ENCODE assay signal across 22 cellular contexts in the genomic region with DNA sequence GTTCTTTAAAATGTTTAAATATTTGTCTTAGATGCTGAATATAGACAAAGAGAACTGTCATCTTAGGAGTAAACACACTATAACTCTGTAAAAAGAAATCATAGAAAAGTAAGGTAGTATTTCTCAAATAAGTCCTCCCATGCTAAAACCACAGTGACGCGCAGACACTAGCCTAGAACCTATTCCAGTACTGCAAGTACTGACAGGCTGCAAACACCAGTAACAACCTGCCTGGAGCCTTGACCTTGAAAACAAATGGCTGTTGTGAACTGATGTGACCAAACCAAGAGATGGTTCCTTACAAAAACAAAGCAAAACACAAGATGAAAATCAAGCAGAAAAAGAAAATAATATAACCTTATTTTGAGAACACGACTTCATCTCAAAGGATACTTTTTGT. TPM values are rescaled to one million over a fixed set of nuclear protein-coding genes. Genes with fewer than 3 reads are reported as not detected.
A peak's percentile ranks its signal among the peaks of the same experiment; 100 is the strongest.
DNase-seq lines count a peak whose midpoint lies in the region; ATAC-seq and TF ChIP-seq lines count a peak whose summit lies in the region.
"Had no signal": no experiment of that assay in that cellular context is flagged by ENCODE, and none has a peak within 500 bp of the region (broad histone marks: within the 10 kb centered on the region; RNA-seq: fewer than 3 reads in every experiment).

No MANE protein-coding gene starts in this region.

- no peak overlapping the region for H2AFZ ChIP-seq in IMR-90 (replicated peaks; ENCODE audit: low read length, poor library complexity)
- H2AFZ ChIP-seq: neural progenitor cell had no signal

- POLR2A ChIA-PET in CD4-positive, alpha-beta memory T cell (lab: Charles Lee; ENCODE audit: partially characterized antibody), result interaction anchor here (1.6 kb wide), 1 partner anchor 10 kb away, joined by 5 read pairs; no protein-coding TSS in a partner anchor
- POLR2A ChIA-PET in IMR-90 (lab: Charles Lee; ENCODE audit: unreplicated experiment), result no interaction called here
- POLR2A ChIA-PET in naive thymus-derived CD8-positive, alpha-beta T cell (lab: Charles Lee), result no interaction called here

- no peak for DNase-seq in CD4-positive, alpha-beta memory T cell
- DNase-seq in IMR-90 (no peak), body of pancreas (peak in 3 of 4 donors; percentile 17 to 34 (median 21)), D341Med (ENCODE audit: low spot score) (no peak), midbrain (lab: John Stamatoyannopoulos, UW) (no peak)
- DNase-seq in naive thymus-derived CD8-positive, alpha-beta T cell, result no peak
- DNase-seq: activated naive CD8-positive, alpha-beta T cell treated with anti-CD3 and anti-CD28 coated beads, Interleukin-2, amount 10 ng/mL, durations not matched to agents 7 days and 5 days; Caco-2; heart right ventricle; left ventricle myocardium superior; mucosa of descending colon; NCI-H1436 treated with DMSO at 0.1 percent for 48 hours; NCI-H526; psoas muscle; SHP77; stimulated activated CD4-positive, alpha-beta T cell treated with anti-CD3 and anti-CD28 coated beads, Interleukin-2, amount 100 ng/mL, for 24 hours; stimulated activated naive CD4-positive, alpha-beta T cell treated with Interleukin-2 at 50 U/mL for 16 hours; transverse colon had no signal

- no peak overlapping the region for H2AK9ac ChIP-seq in IMR-90 (replicated peaks; ENCODE audit: low read depth, low read length, poor library complexity)

- H3K27me3 Mint-ChIP-seq in CD4-positive, alpha-beta memory T cell, result no peaks in the 10 kb centered on the region
- H3K27me3 Mint-ChIP-seq in naive thymus-derived CD8-positive, alpha-beta T cell, result no peaks in the 10 kb centered on the region
- H3K27me3 Mint-ChIP-seq: activated naive CD8-positive, alpha-beta T cell treated with anti-CD3 and anti-CD28 coated beads, Interleukin-2, amount 10 ng/mL, durations not matched to agents 7 days and 5 days had no signal

- no peak overlapping the region for H4K8ac ChIP-seq in IMR-90 (ENCODE audit: low read depth in 2 of 2, low read length in 2 of 2)

- H3K36me3 ChIP-seq in CD4-positive, alpha-beta memory T cell (ENCODE audit: insufficient read depth, low read length), result no peaks in the 10 kb centered on the region
- peaks cover 3% of the 10 kb centered on the region for H3K36me3 ChIP-seq in IMR-90 (ENCODE audit: control insufficient read depth, insufficient read depth, low read length)
- H3K36me3 ChIP-seq in body of pancreas (replicated peaks in 1 of 2; ENCODE audit: insufficient read depth in 1 of 2, low read depth in 2 of 2), result peaks cover 0 to 3% of the 10 kb centered on the region in 2 donors
- H3K36me3 ChIP-seq: neural progenitor cell, transverse colon had no signal

- TF ChIP-seq RAD21 in IMR-90 (IDR thresholded peaks at IDR 0.05; ENCODE audit: low read length), result no peak

- peaks cover 3% of the 10 kb centered on the region; the same call in 1 of the 2 replicates for H3K9me1 ChIP-seq in IMR-90 (ENCODE audit: insufficient read depth, low read length)

- no peak overlapping the region for H2AK5ac ChIP-seq in IMR-90 (ENCODE audit: low read depth, low read length)

- no peaks in the 10 kb centered on the region for H3K27me3 ChIP-seq in CD4-positive, alpha-beta memory T cell (ENCODE audit: insufficient read depth, low read length)
- H3K27me3 ChIP-seq in IMR-90 (ENCODE audit: control insufficient read depth, insufficient read depth, low read length), result no peaks in the 10 kb centered on the region
- H3K27me3 ChIP-seq in body of pancreas, result no peaks in the 10 kb centered on the region
- H3K27me3 ChIP-seq: heart right ventricle, neural progenitor cell, transverse colon had no signal

- no peak overlapping the region for H3K18ac ChIP-seq in IMR-90 (ENCODE audit: low read depth, low read length)

- H4K91ac ChIP-seq in IMR-90 (ENCODE audit: insufficient read depth, low read depth, low read length), result peak overlapping the region; percentile 41; the same call in 1 of the 2 replicates

- H2BK15ac ChIP-seq in IMR-90 (ENCODE audit: low read depth, low read length), result no peak overlapping the region

- H3K36me3 Mint-ChIP-seq in CD4-positive, alpha-beta memory T cell, result peaks cover 34 to 44% of the 10 kb centered on the region in 2 donors
- H3K36me3 Mint-ChIP-seq in naive thymus-derived CD8-positive, alpha-beta T cell, result peaks cover 5 to 18% (median 17%) of the 10 kb centered on the region in 3 donors

- H3K14ac ChIP-seq in IMR-90 (replicated peaks; ENCODE audit: low read depth, low read length), result no peak overlapping the region

- H3K9me3 Mint-ChIP-seq in CD4-positive, alpha-beta memory T cell, result no peaks in the 10 kb centered on the region
- H3K9me3 Mint-ChIP-seq in naive thymus-derived CD8-positive, alpha-beta T cell, result peaks cover 0 to 6% (median 0%) of the 10 kb centered on the region in 9 donors

- no peak overlapping the region for H3K4ac ChIP-seq in IMR-90 (ENCODE audit: low read depth, low read length)

- H3K9ac ChIP-seq in IMR-90 (ENCODE audit: low read depth, low read length), result no peak overlapping the region
- H3K9ac ChIP-seq: neural progenitor cell had no signal

- H3K27ac Mint-ChIP-seq in CD4-positive, alpha-beta memory T cell, result peak overlapping the region in 6 of 7 donors; percentile 26 to 81 (median 60)
- peak overlapping the region in 6 of 10 donors; percentile 15 to 81 (median 70) for H3K27ac Mint-ChIP-seq in naive thymus-derived CD8-positive, alpha-beta T cell
- H3K27ac Mint-ChIP-seq: activated naive CD8-positive, alpha-beta T cell treated with anti-CD3 and anti-CD28 coated beads, Interleukin-2, amount 10 ng/mL, durations not matched to agents 7 days and 5 days; neural progenitor cell; T-helper 1 cell treated with Interleukin-12 subunit alpha and Interleukin-12 subunit beta and Interleukin-4 antibody, amounts not matched to agents 30 μg/mL and 1 μg/mL, for 36 hours had no signal

- peaks cover 31 to 78% (median 56%) of the 10 kb centered on the region in 4 donors for H3K4me1 Mint-ChIP-seq in CD4-positive, alpha-beta memory T cell
- peaks cover 2 to 52% (median 32%) of the 10 kb centered on the region in 4 donors for H3K4me1 Mint-ChIP-seq in naive thymus-derived CD8-positive, alpha-beta T cell
- H3K4me1 Mint-ChIP-seq: neural progenitor cell had no signal

- no peaks in the 10 kb centered on the region for H4K20me1 ChIP-seq in IMR-90 (ENCODE audit: insufficient read depth, low read length)

- no CpG with 5 or more reads among the region's 3 CpGs for WGBS in IMR-90 (ENCODE audit: extremely low coverage in 2 of 2, insufficient read length in 1 of 2), 2 experiments
- 61 to 63% methylated on average over 3 of the region's 3 CpGs for WGBS in body of pancreas, 2 donors

- H3K4me3 ChIP-seq in CD4-positive, alpha-beta memory T cell (ENCODE audit: low read length in 2 of 2), result no peak overlapping the region
- H3K4me3 ChIP-seq in IMR-90 (ENCODE audit: insufficient read depth, low read depth, low read length) (no peak overlapping the region), body of pancreas (no peak overlapping the region)
- H3K4me3 ChIP-seq: heart right ventricle, mucosa of descending colon, neural progenitor cell, psoas muscle, transverse colon had no signal

- TF ChIP-seq CTCF in IMR-90 (conservative IDR thresholded peaks at IDR 0.05; ENCODE audit: low read depth, low read length) (no peak), body of pancreas (IDR thresholded peaks at IDR 0.05) (no peak)

- H3K56ac ChIP-seq in IMR-90 (ENCODE audit: extremely low read depth, insufficient read depth, low read length), result no peak overlapping the region

- peak overlapping the region in 1 of 8 donors; percentile 33 for H3K4me3 Mint-ChIP-seq in CD4-positive, alpha-beta memory T cell
- H3K4me3 Mint-ChIP-seq in naive thymus-derived CD8-positive, alpha-beta T cell, result no peak overlapping the region
- H3K4me3 Mint-ChIP-seq: activated naive CD8-positive, alpha-beta T cell treated with anti-CD3 and anti-CD28 coated beads, Interleukin-2, amount 10 ng/mL, durations not matched to agents 7 days and 5 days; neural progenitor cell; T-helper 1 cell treated with Interleukin-12 subunit alpha and Interleukin-12 subunit beta and Interleukin-4 antibody, amounts not matched to agents 30 μg/mL and 1 μg/mL, for 36 hours had no signal

- intact Hi-C loops in CD4-positive, alpha-beta memory T cell (cut with micrococcal nuclease), result no loop called here
- intact Hi-C loops in IMR-90 (cut with micrococcal nuclease), result no loop called here
- intact Hi-C loops in body of pancreas (cut with DNase I), result no loop called here

- H3K27ac ChIP-seq in CD4-positive, alpha-beta memory T cell (ENCODE audit: low read depth, low read length), result no peak overlapping the region
- H3K27ac ChIP-seq in IMR-90 (ENCODE audit: insufficient read depth, low read length), result no peak overlapping the region
- peak overlapping the region in 1 of 4 donors; percentile 44 for H3K27ac ChIP-seq in body of pancreas
- H3K27ac ChIP-seq: neural progenitor cell, psoas muscle, transverse colon had no signal

- no peak overlapping the region for H2BK20ac ChIP-seq in IMR-90 (ENCODE audit: low read depth, low read length)

- H2BK120ac ChIP-seq in IMR-90 (ENCODE audit: low read depth, low read length), result no peak overlapping the region

- CTCF ChIA-PET in CD4-positive, alpha-beta memory T cell (lab: Charles Lee; ENCODE audit: partially characterized antibody), result interaction anchor here (1.4 kb wide), 1 partner anchor 43 kb away, joined by 3 read pairs; no protein-coding TSS in a partner anchor
- CTCF ChIA-PET in IMR-90 (lab: Yijun Ruan, JAX), result no interaction called here

- H4K5ac ChIP-seq in IMR-90 (ENCODE audit: low read depth, low read length), result no peak overlapping the region

- dilution Hi-C loops in IMR-90 (cut with HindIII; ENCODE audit: low sequenced_read_pairs, unreplicated experiment), result no loop called here

- no peak overlapping the region for H3K4me2 ChIP-seq in IMR-90 (ENCODE audit: low read depth, low read length)
- H3K4me2 ChIP-seq: neural progenitor cell had no signal

- H3K9me3 ChIP-seq in CD4-positive, alpha-beta memory T cell (ENCODE audit: control insufficient read depth in 1 of 2, low read length in 2 of 2), result no peaks in the 10 kb centered on the region
- H3K9me3 ChIP-seq in IMR-90 (ENCODE audit: control insufficient read depth, insufficient read depth, low read length) (peaks cover 3% of the 10 kb centered on the region; the same call in 1 of the 2 replicates), body of pancreas (no peaks in the 10 kb centered on the region)
- H3K9me3 ChIP-seq: Caco-2, mucosa of descending colon, psoas muscle, transverse colon had no signal

- no peak overlapping the region for H2BK5ac ChIP-seq in IMR-90 (ENCODE audit: low read depth, low read length, poor library complexity, severe bottlenecking)

- H3K79me1 ChIP-seq in IMR-90 (ENCODE audit: low read depth in 1 of 2, low read length in 2 of 2), result peaks cover 9 to 21% of the 10 kb centered on the region in 2 experiments

- H3K4me1 ChIP-seq in CD4-positive, alpha-beta memory T cell (ENCODE audit: insufficient read depth, low read length), result peaks cover 44% of the 10 kb centered on the region
- peaks cover 6% of the 10 kb centered on the region; the same call in 1 of the 2 replicates for H3K4me1 ChIP-seq in IMR-90 (ENCODE audit: control insufficient read depth, insufficient read depth, low read length)
- H3K4me1 ChIP-seq in body of pancreas, result peaks cover 59% of the 10 kb centered on the region
- H3K4me1 ChIP-seq: neural progenitor cell had no signal

- in situ Hi-C loops in IMR-90 (cut with MboI; ENCODE audit: low sequenced_read_pairs), result no loop called here

- no peak for TF ChIP-seq POLR2A in IMR-90 (IDR thresholded peaks at IDR 0.05; ENCODE audit: low read depth, low read length)
- TF ChIP-seq POLR2A in body of pancreas (IDR thresholded peaks at IDR 0.05), result no peak

- H3K23ac ChIP-seq in IMR-90 (ENCODE audit: low read depth, low read length), result no peak overlapping the region

- ATAC-seq in IMR-90 (ENCODE audit: low read depth) (no peak), body of pancreas (no peak), GM21619 (IDR thresholded peaks at IDR 0.05; ENCODE audit: unreplicated experiment) (no peak)
- no peak for ATAC-seq in naive thymus-derived CD8-positive, alpha-beta T cell
- ATAC-seq: HCT116, mucosa of descending colon, psoas muscle had no signal

- no TSS peak for BruUV-seq in IMR-90 (replicated peaks; lab: Mats Ljungman, UMichigan)

RNA-seq across cellular contexts. Expression of a gene that starts 8.5 kb away (rescaled TPM):
- 10 to 100 TPM; 30.1 to 30.7 TPM for total RNA-seq in CD4-positive, alpha-beta memory T cell
- 10 to 100 TPM; 49.7 to 54.2 TPM for polyA plus RNA-seq in CD4-positive, alpha-beta memory T cell
- total RNA-seq in IMR-90 (2012; rRNA removed) (2.5 and 3.6 TPM in 2 replicates), body of pancreas (10 to 100 TPM in 1 of 2 donors, 1 to 10 TPM in 1; 5.9 to 13.0 TPM)
- polyA plus RNA-seq in IMR-90 (2012; rRNA removed), result 2.5 and 3.7 TPM in 2 replicates
- 0.55 and 0.65 TPM in 2 replicates for polyA plus RNA-seq in IMR-90 (2012; cell fraction: cytosol; rRNA removed)
- 0.25 and 1.0 TPM in 2 replicates for polyA plus RNA-seq in IMR-90 (2012; cell fraction: nucleus; rRNA removed; ENCODE audit: low replicate concordance)
- total RNA-seq in naive thymus-derived CD8-positive, alpha-beta T cell, result 10 to 100 TPM; 11.4 to 12.6 TPM
- polyA plus RNA-seq in naive thymus-derived CD8-positive, alpha-beta T cell, result 10 to 100 TPM in 2 of 3 donors, 1 to 10 TPM in 1; 9.7 to 15.8 (median 13.7) TPM

RNA-seq across cellular contexts. Expression of a gene that starts 19.9 kb away (rescaled TPM):
- total RNA-seq in CD4-positive, alpha-beta memory T cell, result 10 to 100 TPM; 16.3 to 18.6 TPM
- polyA plus RNA-seq in CD4-positive, alpha-beta memory T cell, result 1 to 10 TPM; 3.9 to 4.1 TPM
- total RNA-seq in IMR-90 (2012; rRNA removed) (7.9 and 8.6 TPM in 2 replicates), body of pancreas (10 to 100 TPM; 14.8 to 26.7 TPM)
- 2.8 and 3.3 TPM in 2 replicates for polyA plus RNA-seq in IMR-90 (2012; rRNA removed)
- polyA plus RNA-seq in IMR-90 (2012; cell fraction: cytosol; rRNA removed), result 0.93 and 1.1 TPM in 2 replicates
- 2.7 and 11.5 TPM in 2 replicates for polyA plus RNA-seq in IMR-90 (2012; cell fraction: nucleus; rRNA removed; ENCODE audit: low replicate concordance)
- 10 to 100 TPM; 11.3 to 12.6 TPM for total RNA-seq in naive thymus-derived CD8-positive, alpha-beta T cell
- 1 to 10 TPM; 2.3 to 4.9 (median 3.8) TPM for polyA plus RNA-seq in naive thymus-derived CD8-positive, alpha-beta T cell

RNA-seq across cellular contexts. Expression of a gene that starts 45.6 kb away (rescaled TPM):
- total RNA-seq in CD4-positive, alpha-beta memory T cell, result 10 to 100 TPM; 20.3 to 22.8 TPM
- 10 to 100 TPM; 22.9 to 25.3 TPM for polyA plus RNA-seq in CD4-positive, alpha-beta memory T cell
- 4.7 and 8.3 TPM in 2 replicates for total RNA-seq in IMR-90 (2012; rRNA removed)
- 3.3 and 4.0 TPM in 2 replicates for polyA plus RNA-seq in IMR-90 (2012; rRNA removed)
- polyA plus RNA-seq in IMR-90 (2012; cell fraction: cytosol; rRNA removed), result 3.6 and 3.8 TPM in 2 replicates
- polyA plus RNA-seq in IMR-90 (2012; cell fraction: nucleus; rRNA removed; ENCODE audit: low replicate concordance), result 3.3 and 5.4 TPM in 2 replicates
- 10 to 100 TPM in 1 of 2 donors, 1 to 10 TPM in 1; 9.1 to 12.5 TPM for total RNA-seq in body of pancreas
- 10 to 100 TPM; 21.3 to 23.7 TPM for total RNA-seq in naive thymus-derived CD8-positive, alpha-beta T cell
- 10 to 100 TPM; 16.1 to 28.9 (median 16.8) TPM for polyA plus RNA-seq in naive thymus-derived CD8-positive, alpha-beta T cell

Comparison
In these comparisons a context has a peak if more than half of its experiments do, and no peak if none do; other contexts are left out.
1. DNase-seq: peak in body of pancreas (3 of 4); none in CD4-positive, alpha-beta memory T cell (0 of 5), IMR-90 (single experiment), naive thymus-derived CD8-positive, alpha-beta T cell (0 of 10), D341Med (single experiment) and midbrain (single experiment).